ENCODE assay signal across 1 cellular context in the genomic region with DNA sequence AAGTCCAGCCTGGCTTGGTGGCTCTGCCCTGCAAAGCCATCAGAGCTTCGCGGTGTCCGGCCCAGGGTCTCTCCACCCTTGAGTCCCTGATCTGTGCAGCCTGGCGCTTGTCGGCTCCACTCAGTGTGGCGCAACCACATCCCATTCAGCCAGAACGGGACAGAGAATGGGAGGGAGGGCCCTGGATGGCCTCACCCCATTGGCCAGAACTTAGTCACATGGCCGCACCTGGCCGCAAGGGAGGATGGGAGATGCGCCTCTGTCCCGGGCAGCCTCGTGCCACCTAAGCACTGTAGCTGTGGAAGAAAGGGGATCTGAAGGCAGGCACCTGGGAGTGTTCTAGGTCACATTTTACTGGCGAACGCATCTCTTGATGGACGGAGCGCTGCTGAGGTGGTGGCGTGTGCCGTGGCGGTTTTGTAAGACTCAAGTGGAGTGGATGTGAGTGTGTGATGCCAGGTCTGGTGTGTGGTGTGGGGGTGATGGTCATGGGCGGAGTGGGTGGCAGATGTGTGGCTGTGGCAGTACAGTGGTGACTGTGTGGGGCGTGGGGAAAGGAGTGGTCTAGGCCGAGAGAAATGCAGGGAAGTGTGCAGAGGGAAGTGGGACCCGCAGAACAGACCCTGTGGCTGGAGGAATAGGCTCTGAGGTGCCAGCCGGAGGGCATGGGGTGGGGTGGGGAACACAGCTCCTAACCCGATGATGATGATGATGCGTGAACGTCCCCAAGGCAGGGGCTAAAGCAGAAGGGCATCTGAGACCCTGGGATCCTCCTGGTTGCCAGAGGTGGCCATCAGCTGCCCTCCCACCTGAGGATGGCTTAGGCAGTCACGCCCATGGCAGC.
A peak's percentile ranks its signal among the peaks of the same experiment; 100 is the strongest.
TF ChIP-seq lines count a peak whose summit lies in the region.

No MANE protein-coding gene starts in this region.

TF ChIP-seq in K562, 482 proteins besides CTCF, POLR2A, EP300 and RAD21 (continued from another document and continues in another):
- TF ChIP-seq, protein P1, sequence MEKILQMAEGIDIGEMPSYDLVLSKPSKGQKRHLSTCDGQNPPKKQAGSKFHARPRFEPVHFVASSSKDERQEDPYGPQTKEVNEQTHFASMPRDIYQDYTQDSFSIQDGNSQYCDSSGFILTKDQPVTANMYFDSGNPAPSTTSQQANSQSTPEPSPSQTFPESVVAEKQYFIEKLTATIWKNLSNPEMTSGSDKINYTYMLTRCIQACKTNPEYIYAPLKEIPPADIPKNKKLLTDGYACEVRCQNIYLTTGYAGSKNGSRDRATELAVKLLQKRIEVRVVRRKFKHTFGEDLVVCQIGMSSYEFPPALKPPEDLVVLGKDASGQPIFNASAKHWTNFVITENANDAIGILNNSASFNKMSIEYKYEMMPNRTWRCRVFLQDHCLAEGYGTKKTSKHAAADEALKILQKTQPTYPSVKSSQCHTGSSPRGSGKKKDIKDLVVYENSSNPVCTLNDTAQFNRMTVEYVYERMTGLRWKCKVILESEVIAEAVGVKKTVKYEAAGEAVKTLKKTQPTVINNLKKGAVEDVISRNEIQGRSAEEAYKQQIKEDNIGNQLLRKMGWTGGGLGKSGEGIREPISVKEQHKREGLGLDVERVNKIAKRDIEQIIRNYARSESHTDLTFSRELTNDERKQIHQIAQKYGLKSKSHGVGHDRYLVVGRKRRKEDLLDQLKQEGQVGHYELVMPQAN (IDR thresholded peaks at IDR 0.05; ENCODE audit: borderline replicate concordance): no peak
- TF ChIP-seq NFXL1 (CRISPR knock-in tag; IDR thresholded peaks at IDR 0.05): no peak
- no peak for TF ChIP-seq U2AF2 (optimal IDR thresholded peaks at IDR 0.05; ENCODE audit: low read depth, low read length)
- no peak for TF ChIP-seq MITF (IDR thresholded peaks at IDR 0.05)
- TF ChIP-seq, protein P2, sequence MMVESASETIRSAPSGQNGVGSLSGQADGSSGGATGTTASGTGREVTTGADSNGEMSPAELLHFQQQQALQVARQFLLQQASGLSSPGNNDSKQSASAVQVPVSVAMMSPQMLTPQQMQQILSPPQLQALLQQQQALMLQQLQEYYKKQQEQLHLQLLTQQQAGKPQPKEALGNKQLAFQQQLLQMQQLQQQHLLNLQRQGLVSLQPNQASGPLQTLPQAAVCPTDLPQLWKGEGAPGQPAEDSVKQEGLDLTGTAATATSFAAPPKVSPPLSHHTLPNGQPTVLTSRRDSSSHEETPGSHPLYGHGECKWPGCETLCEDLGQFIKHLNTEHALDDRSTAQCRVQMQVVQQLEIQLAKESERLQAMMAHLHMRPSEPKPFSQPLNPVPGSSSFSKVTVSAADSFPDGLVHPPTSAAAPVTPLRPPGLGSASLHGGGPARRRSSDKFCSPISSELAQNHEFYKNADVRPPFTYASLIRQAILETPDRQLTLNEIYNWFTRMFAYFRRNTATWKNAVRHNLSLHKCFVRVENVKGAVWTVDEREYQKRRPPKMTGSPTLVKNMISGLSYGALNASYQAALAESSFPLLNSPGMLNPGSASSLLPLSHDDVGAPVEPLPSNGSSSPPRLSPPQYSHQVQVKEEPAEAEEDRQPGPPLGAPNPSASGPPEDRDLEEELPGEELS (CRISPR knock-in tag; IDR thresholded peaks at IDR 0.05; ENCODE audit: borderline replicate concordance): no peak
- no peak for TF ChIP-seq ZNF146 (CRISPR knock-in tag; IDR thresholded peaks at IDR 0.05; ENCODE audit: unreplicated experiment)
- no peak for TF ChIP-seq NR2C1 (IDR thresholded peaks at IDR 0.05)
- no peak for TF ChIP-seq NR2C1 (tag; IDR thresholded peaks at IDR 0.05)
- TF ChIP-seq GTF2A2 (tag; IDR thresholded peaks at IDR 0.05): no peak
- TF ChIP-seq, protein P3, sequence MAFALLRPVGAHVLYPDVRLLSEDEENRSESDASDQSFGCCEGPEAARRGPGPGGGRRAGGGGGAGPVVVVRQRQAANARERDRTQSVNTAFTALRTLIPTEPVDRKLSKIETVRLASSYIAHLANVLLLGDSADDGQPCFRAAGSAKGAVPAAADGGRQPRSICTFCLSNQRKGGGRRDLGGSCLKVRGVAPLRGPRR (CRISPR knock-in tag; IDR thresholded peaks at IDR 0.05): no peak
- no peak for TF ChIP-seq RBM25 (IDR thresholded peaks at IDR 0.05; ENCODE audit: low read depth, low read length, severe bottlenecking)
- no peak for TF ChIP-seq HIVEP1 (CRISPR knock-in tag; IDR thresholded peaks at IDR 0.05)
- TF ChIP-seq, protein P4, sequence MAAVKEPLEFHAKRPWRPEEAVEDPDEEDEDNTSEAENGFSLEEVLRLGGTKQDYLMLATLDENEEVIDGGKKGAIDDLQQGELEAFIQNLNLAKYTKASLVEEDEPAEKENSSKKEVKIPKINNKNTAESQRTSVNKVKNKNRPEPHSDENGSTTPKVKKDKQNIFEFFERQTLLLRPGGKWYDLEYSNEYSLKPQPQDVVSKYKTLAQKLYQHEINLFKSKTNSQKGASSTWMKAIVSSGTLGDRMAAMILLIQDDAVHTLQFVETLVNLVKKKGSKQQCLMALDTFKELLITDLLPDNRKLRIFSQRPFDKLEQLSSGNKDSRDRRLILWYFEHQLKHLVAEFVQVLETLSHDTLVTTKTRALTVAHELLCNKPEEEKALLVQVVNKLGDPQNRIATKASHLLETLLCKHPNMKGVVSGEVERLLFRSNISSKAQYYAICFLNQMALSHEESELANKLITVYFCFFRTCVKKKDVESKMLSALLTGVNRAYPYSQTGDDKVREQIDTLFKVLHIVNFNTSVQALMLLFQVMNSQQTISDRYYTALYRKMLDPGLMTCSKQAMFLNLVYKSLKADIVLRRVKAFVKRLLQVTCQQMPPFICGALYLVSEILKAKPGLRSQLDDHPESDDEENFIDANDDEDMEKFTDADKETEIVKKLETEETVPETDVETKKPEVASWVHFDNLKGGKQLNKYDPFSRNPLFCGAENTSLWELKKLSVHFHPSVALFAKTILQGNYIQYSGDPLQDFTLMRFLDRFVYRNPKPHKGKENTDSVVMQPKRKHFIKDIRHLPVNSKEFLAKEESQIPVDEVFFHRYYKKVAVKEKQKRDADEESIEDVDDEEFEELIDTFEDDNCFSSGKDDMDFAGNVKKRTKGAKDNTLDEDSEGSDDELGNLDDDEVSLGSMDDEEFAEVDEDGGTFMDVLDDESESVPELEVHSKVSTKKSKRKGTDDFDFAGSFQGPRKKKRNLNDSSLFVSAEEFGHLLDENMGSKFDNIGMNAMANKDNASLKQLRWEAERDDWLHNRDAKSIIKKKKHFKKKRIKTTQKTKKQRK (IDR thresholded peaks at IDR 0.05; ENCODE audit: borderline replicate concordance, low read depth, low read length): no peak
- TF ChIP-seq ZNF212 (CRISPR knock-in tag; IDR thresholded peaks at IDR 0.05): no peak
- no peak for TF ChIP-seq HCFC1 (IDR thresholded peaks at IDR 0.05; ENCODE audit: low read depth, low read length)
- TF ChIP-seq ZNF695 (CRISPR knock-in tag; IDR thresholded peaks at IDR 0.05): no peak
- TF ChIP-seq, protein P5, sequence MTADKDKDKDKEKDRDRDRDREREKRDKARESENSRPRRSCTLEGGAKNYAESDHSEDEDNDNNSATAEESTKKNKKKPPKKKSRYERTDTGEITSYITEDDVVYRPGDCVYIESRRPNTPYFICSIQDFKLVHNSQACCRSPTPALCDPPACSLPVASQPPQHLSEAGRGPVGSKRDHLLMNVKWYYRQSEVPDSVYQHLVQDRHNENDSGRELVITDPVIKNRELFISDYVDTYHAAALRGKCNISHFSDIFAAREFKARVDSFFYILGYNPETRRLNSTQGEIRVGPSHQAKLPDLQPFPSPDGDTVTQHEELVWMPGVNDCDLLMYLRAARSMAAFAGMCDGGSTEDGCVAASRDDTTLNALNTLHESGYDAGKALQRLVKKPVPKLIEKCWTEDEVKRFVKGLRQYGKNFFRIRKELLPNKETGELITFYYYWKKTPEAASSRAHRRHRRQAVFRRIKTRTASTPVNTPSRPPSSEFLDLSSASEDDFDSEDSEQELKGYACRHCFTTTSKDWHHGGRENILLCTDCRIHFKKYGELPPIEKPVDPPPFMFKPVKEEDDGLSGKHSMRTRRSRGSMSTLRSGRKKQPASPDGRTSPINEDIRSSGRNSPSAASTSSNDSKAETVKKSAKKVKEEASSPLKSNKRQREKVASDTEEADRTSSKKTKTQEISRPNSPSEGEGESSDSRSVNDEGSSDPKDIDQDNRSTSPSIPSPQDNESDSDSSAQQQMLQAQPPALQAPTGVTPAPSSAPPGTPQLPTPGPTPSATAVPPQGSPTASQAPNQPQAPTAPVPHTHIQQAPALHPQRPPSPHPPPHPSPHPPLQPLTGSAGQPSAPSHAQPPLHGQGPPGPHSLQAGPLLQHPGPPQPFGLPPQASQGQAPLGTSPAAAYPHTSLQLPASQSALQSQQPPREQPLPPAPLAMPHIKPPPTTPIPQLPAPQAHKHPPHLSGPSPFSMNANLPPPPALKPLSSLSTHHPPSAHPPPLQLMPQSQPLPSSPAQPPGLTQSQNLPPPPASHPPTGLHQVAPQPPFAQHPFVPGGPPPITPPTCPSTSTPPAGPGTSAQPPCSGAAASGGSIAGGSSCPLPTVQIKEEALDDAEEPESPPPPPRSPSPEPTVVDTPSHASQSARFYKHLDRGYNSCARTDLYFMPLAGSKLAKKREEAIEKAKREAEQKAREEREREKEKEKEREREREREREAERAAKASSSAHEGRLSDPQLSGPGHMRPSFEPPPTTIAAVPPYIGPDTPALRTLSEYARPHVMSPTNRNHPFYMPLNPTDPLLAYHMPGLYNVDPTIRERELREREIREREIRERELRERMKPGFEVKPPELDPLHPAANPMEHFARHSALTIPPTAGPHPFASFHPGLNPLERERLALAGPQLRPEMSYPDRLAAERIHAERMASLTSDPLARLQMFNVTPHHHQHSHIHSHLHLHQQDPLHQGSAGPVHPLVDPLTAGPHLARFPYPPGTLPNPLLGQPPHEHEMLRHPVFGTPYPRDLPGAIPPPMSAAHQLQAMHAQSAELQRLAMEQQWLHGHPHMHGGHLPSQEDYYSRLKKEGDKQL (CRISPR knock-in tag; IDR thresholded peaks at IDR 0.05; ENCODE audit: borderline replicate concordance): no peak
- no peak for TF ChIP-seq MEF2A (IDR thresholded peaks at IDR 0.05; ENCODE audit: control insufficient read depth, low read depth, low read length)
- no peak for TF ChIP-seq HMGN3 (IDR thresholded peaks at IDR 0.05; ENCODE audit: borderline replicate concordance, extremely low read depth, insufficient read length, low read depth, low read length)
- TF ChIP-seq UBTF (IDR thresholded peaks at IDR 0.05; ENCODE audit: borderline replicate concordance in 1 of 2, low read depth in 2 of 2, low read length in 2 of 2): no peak
- TF ChIP-seq GABPB2 (CRISPR knock-in tag; conservative IDR thresholded peaks at IDR 0.05): no peak
- no peak for TF ChIP-seq SRSF7 (optimal IDR thresholded peaks at IDR 0.05; ENCODE audit: low read depth, low read length)
- TF ChIP-seq ZFX (CRISPR knock-in tag; IDR thresholded peaks at IDR 0.05): no peak
- no peak for TF ChIP-seq MED1 (CRISPR knock-in tag; IDR thresholded peaks at IDR 0.05; ENCODE audit: borderline replicate concordance)
- TF ChIP-seq CREBBP (IDR thresholded peaks at IDR 0.05; ENCODE audit: low read depth, low read length): no peak
- TF ChIP-seq HDAC3 (IDR thresholded peaks at IDR 0.05; ENCODE audit: borderline replicate concordance, partially characterized antibody): no peak
- TF ChIP-seq, protein P6, sequence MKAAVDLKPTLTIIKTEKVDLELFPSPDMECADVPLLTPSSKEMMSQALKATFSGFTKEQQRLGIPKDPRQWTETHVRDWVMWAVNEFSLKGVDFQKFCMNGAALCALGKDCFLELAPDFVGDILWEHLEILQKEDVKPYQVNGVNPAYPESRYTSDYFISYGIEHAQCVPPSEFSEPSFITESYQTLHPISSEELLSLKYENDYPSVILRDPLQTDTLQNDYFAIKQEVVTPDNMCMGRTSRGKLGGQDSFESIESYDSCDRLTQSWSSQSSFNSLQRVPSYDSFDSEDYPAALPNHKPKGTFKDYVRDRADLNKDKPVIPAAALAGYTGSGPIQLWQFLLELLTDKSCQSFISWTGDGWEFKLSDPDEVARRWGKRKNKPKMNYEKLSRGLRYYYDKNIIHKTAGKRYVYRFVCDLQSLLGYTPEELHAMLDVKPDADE (conservative IDR thresholded peaks at IDR 0.05; ENCODE audit: control insufficient read depth, low read depth, low read length): no peak
- TF ChIP-seq, protein P7, sequence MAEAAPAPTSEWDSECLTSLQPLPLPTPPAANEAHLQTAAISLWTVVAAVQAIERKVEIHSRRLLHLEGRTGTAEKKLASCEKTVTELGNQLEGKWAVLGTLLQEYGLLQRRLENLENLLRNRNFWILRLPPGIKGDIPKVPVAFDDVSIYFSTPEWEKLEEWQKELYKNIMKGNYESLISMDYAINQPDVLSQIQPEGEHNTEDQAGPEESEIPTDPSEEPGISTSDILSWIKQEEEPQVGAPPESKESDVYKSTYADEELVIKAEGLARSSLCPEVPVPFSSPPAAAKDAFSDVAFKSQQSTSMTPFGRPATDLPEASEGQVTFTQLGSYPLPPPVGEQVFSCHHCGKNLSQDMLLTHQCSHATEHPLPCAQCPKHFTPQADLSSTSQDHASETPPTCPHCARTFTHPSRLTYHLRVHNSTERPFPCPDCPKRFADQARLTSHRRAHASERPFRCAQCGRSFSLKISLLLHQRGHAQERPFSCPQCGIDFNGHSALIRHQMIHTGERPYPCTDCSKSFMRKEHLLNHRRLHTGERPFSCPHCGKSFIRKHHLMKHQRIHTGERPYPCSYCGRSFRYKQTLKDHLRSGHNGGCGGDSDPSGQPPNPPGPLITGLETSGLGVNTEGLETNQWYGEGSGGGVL (CRISPR knock-in tag; IDR thresholded peaks at IDR 0.05): no peak
- TF ChIP-seq ZNF436 (CRISPR knock-in tag; IDR thresholded peaks at IDR 0.05): no peak
- TF ChIP-seq HDAC1 (IDR thresholded peaks at IDR 0.05): peak in 1 of 2 experiments; percentile 43; a peak in 1 of 4 replicates
- TF ChIP-seq NFE2 (IDR thresholded peaks at IDR 0.05; ENCODE audit: low read depth): no peak
- no peak for TF ChIP-seq ZBTB7A (IDR thresholded peaks at IDR 0.05; ENCODE audit: borderline replicate concordance, control insufficient read depth, low read depth, low read length)
- no peak for TF ChIP-seq PRPF4 (IDR thresholded peaks at IDR 0.05; ENCODE audit: insufficient read depth, low read depth, low read length, poor library complexity, severe bottlenecking)
- TF ChIP-seq PPARD (CRISPR knock-in tag; IDR thresholded peaks at IDR 0.05): no peak
